Comparison of ENCODE assay signal across 8 cellular contexts in the genomic region with DNA sequence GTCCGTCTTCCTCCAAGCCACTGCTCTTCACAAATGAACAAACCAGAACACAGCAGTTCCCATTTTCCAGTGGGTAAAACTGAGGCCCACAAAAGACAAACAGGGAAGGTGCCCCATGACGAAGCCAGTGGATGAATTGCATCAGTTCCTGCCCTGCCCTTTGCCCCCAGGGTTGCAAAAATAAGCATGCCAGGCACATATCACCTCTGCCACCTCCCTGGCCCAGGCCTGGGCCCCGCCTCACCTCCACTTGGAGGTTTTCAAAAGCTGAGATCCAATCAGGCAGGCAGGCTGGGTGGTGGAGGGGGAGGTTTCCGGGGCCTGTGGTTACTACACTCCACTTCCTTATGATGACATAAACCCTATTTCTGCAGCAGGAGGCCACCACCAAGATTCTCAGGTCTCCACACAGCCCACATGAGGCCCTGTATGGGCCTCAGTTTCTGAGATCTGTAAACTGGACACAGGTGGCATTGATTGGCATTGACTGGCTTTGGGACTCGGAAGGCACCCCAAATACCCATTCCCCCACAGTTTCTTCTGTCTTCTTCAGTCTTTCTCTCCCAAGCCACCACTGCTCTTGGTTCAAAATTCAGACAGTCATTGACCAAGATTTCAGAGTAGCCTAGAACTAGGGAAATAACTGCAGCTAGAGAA. TPM values are rescaled to one million over a fixed set of nuclear protein-coding genes. Genes with fewer than 3 reads are reported as not detected.
DNase-seq lines count a peak whose midpoint lies in the region; ATAC-seq, FAIRE-seq and TF ChIP-seq lines count a peak whose summit lies in the region.

No MANE protein-coding gene starts in this region.

- peak; percentile 63 for ATAC-seq in GM21447 (IDR thresholded peaks at IDR 0.05; ENCODE audit: unreplicated experiment)

- WGBS in mesenchymal stem cell: 70% methylated on average over 3 of the region's 5 CpGs

- H3K18ac ChIP-seq in mesenchymal stem cell (ENCODE audit: low read depth in 1 of 2, low read length in 2 of 2): no peak overlapping the region

- H3K36me3 Mint-ChIP-seq in astrocyte (ENCODE audit: low read depth, unreplicated experiment): no peaks in the 10 kb centered on the region

- H4K20me1 ChIP-seq in astrocyte (ENCODE audit: insufficient read depth, low read length): peaks cover 20% of the 10 kb centered on the region

- no peak overlapping the region for H3K4ac ChIP-seq in mesenchymal stem cell (ENCODE audit: low read depth in 1 of 2, low read length in 2 of 2)

- H3K27ac ChIP-seq in astrocyte (ENCODE audit: low read depth, low read length): no peak overlapping the region
- H3K27ac ChIP-seq in mesenchymal stem cell (ENCODE audit: low read length, poor library complexity, severe bottlenecking): no peak overlapping the region

- H2BK15ac ChIP-seq in mesenchymal stem cell (ENCODE audit: low read depth, poor library complexity, severe bottlenecking): no peak overlapping the region

- H3K4me1 ChIP-seq in astrocyte (ENCODE audit: insufficient read depth, low read length) (peaks cover 32% of the 10 kb centered on the region), mesenchymal stem cell (ENCODE audit: control insufficient read depth, insufficient read depth, low read depth, low read length) (peaks cover 57% of the 10 kb centered on the region)

- H3K4me3 ChIP-seq in astrocyte (ENCODE audit: insufficient read depth, low read depth, low read length): no peak overlapping the region
- H3K4me3 ChIP-seq in mesenchymal stem cell (ENCODE audit: insufficient read depth in 1 of 2, low read depth in 1 of 2, low read length in 2 of 2): no peak overlapping the region

- FAIRE-seq in astrocyte (lab: Jason Lieb, UNC): no peak

- H2AFZ ChIP-seq in astrocyte (ENCODE audit: low read depth, low read length): no peak overlapping the region
- H2AFZ ChIP-seq in mesenchymal stem cell (ENCODE audit: low read depth, low read length): no peak overlapping the region

- peak; percentile 64 for DNase-seq in Caki2 (ENCODE audit: low read depth)
- DNase-seq in HUDEP-2 (lab: John Stamatoyannopoulos, UW; ENCODE audit: unreplicated experiment in 76 of 76): peak in 65 of 76 experiments; percentile 10 to 85 (median 59)
- DNase-seq in T-helper 9 cell: peak; percentile 81
- DNase-seq in astrocyte (ENCODE audit: low read depth): no peak
- peak; percentile 63 for DNase-seq in mesenchymal stem cell
- peak; percentile 87 for DNase-seq in stimulated activated naive CD4-positive, alpha-beta T cell treated with Interleukin-2 at 50 U/mL for 16 hours (lab: John Stamatoyannopoulos, UW)
- no peak for DNase-seq in NCI-H1092 treated with DMSO at 0.1 percent for 48 hours (lab: John Stamatoyannopoulos, UW)

- no peak overlapping the region for H3K4me3 Mint-ChIP-seq in astrocyte (ENCODE audit: unreplicated experiment)

- H2AK5ac ChIP-seq in mesenchymal stem cell (ENCODE audit: low read length, severe bottlenecking): no peak overlapping the region

- H2BK120ac ChIP-seq in mesenchymal stem cell (ENCODE audit: low read depth, low read length): no peak overlapping the region

- H3K79me1 ChIP-seq in mesenchymal stem cell (replicated peaks; ENCODE audit: low read length, poor library complexity, severe bottlenecking): peaks cover 29% of the 10 kb centered on the region

- TF ChIP-seq CTCF in astrocyte (IDR thresholded peaks at IDR 0.05; ENCODE audit: insufficient read depth, low read depth, low read length): no peak

- no peak overlapping the region for H3K9ac ChIP-seq in astrocyte (ENCODE audit: low read length)
- no peak overlapping the region for H3K9ac ChIP-seq in mesenchymal stem cell (ENCODE audit: low read length)

- in situ Hi-C loops in Caki2 (cut with HindIII; ENCODE audit: low pct_unique_long_range_greater_than_20kb, low sequenced_read_pairs): no loop called here

- no peak overlapping the region for H4K91ac ChIP-seq in mesenchymal stem cell (ENCODE audit: low read length)

- H3K23ac ChIP-seq in mesenchymal stem cell (ENCODE audit: low read length in 2 of 2): no peak overlapping the region

- H2BK12ac ChIP-seq in mesenchymal stem cell (ENCODE audit: low read length in 2 of 2): peak overlapping the region in 1 of 2 experiments; percentile 17

- H3K36me3 ChIP-seq in astrocyte (ENCODE audit: insufficient read depth, low read length): no peaks in the 10 kb centered on the region
- no peaks in the 10 kb centered on the region for H3K36me3 ChIP-seq in mesenchymal stem cell (ENCODE audit: control insufficient read depth in 1 of 2, insufficient read depth in 2 of 2, low read depth in 1 of 2, low read length in 2 of 2)

- H3K9me3 Mint-ChIP-seq in astrocyte (ENCODE audit: unreplicated experiment): no peaks in the 10 kb centered on the region

- H3K4me2 ChIP-seq in astrocyte (ENCODE audit: low read length) (peak overlapping the region; percentile 13), mesenchymal stem cell (ENCODE audit: low read length, poor library complexity, severe bottlenecking) (no peak overlapping the region)

- H4K8ac ChIP-seq in mesenchymal stem cell (ENCODE audit: low read length): no peak overlapping the region

- no peak overlapping the region for H3K27ac Mint-ChIP-seq in astrocyte (ENCODE audit: unreplicated experiment)

- no peaks in the 10 kb centered on the region for H3K79me2 ChIP-seq in astrocyte (ENCODE audit: insufficient read depth, low read length)

- no peaks in the 10 kb centered on the region for H3K9me3 ChIP-seq in astrocyte (ENCODE audit: insufficient read depth, low read depth, low read length)
- H3K9me3 ChIP-seq in mesenchymal stem cell (ENCODE audit: control insufficient read depth, low read length): no peaks in the 10 kb centered on the region

- no peaks in the 10 kb centered on the region for H3K27me3 ChIP-seq in astrocyte (ENCODE audit: insufficient read depth, low read length)
- H3K27me3 ChIP-seq in mesenchymal stem cell (ENCODE audit: control insufficient read depth in 1 of 2, insufficient read depth in 1 of 2, low read length in 2 of 2): peaks cover 0 to 43% of the 10 kb centered on the region in 2 experiments

- no peak overlapping the region for H3K14ac ChIP-seq in mesenchymal stem cell (ENCODE audit: low read length in 2 of 2)

- no peak overlapping the region for H2BK5ac ChIP-seq in mesenchymal stem cell (ENCODE audit: low read depth, low read length, poor library complexity, severe bottlenecking)

- peaks cover 38% of the 10 kb centered on the region for H3K4me1 Mint-ChIP-seq in astrocyte (ENCODE audit: low read depth, unreplicated experiment)

- H3K27me3 Mint-ChIP-seq in astrocyte (ENCODE audit: low read depth, unreplicated experiment): peaks cover 8% of the 10 kb centered on the region

RNA-seq across cellular contexts. Expression of gene KIF21B, which starts 4.1 kb away (rescaled TPM):
- 0.14 TPM in 1 of 2 replicates, not detected in the other for total RNA-seq in Caki2 (2014; rRNA removed; shearing (Covaris generic); ENCODE audit: low replicate concordance)
- total RNA-seq in astrocyte: 4.7 and 5.6 TPM in 2 replicates
- 1.1 TPM for polyA plus RNA-seq in mesenchymal stem cell (2013, experiment 1 of 2)
- 1.1 TPM for polyA plus RNA-seq in mesenchymal stem cell (2013, experiment 2 of 2)

Comparison
In these comparisons a context has a peak if more than half of its experiments do, and no peak if none do; other contexts are left out.
1. DNase-seq: peak in Caki2 (single experiment), HUDEP-2 (65 of 76), T-helper 9 cell (single experiment), mesenchymal stem cell (single experiment) and stimulated activated naive CD4-positive, alpha-beta T cell treated with Interleukin-2 at 50 U/mL for 16 hours (single experiment); none in astrocyte (single experiment) and NCI-H1092 treated with DMSO at 0.1 percent for 48 hours (single experiment).